In genomic region chr14:59009967-59010366, GRCh38 we compare ENCODE assay signal across 1 cellular context.
TF ChIP-seq lines count a peak whose summit lies in the region.

No MANE protein-coding gene starts in this region.

TF ChIP-seq in HepG2, 621 proteins besides CTCF, POLR2A, EP300 and RAD21 (continued from another document and continues in another):
- no peak for TF ChIP-seq ZBTB49 (CRISPR knock-in tag; IDR thresholded peaks at IDR 0.05; ENCODE audit: borderline replicate concordance)
- no peak for TF ChIP-seq ERF (CRISPR knock-in tag; IDR thresholded peaks at IDR 0.05)
- TF ChIP-seq DZIP1 (CRISPR knock-in tag; IDR thresholded peaks at IDR 0.05), result no peak
- TF ChIP-seq THAP9 (CRISPR knock-in tag; IDR thresholded peaks at IDR 0.05; ENCODE audit: borderline replicate concordance), result no peak
- TF ChIP-seq EZH2 (conservative IDR thresholded peaks at IDR 0.05; ENCODE audit: low read depth, low read length), result no peak
- TF ChIP-seq TAF1 (CRISPR knock-in tag; IDR thresholded peaks at IDR 0.05), result no peak
- TF ChIP-seq ZNF510 (CRISPR knock-in tag; IDR thresholded peaks at IDR 0.05; ENCODE audit: low read depth), result no peak
- TF ChIP-seq ZNF280D (CRISPR knock-in tag; IDR thresholded peaks at IDR 0.05), result no peak
- TF ChIP-seq ZNF101 (CRISPR knock-in tag; IDR thresholded peaks at IDR 0.05; ENCODE audit: borderline replicate concordance, low read depth), result no peak
- TF ChIP-seq RFX5 (IDR thresholded peaks at IDR 0.05; ENCODE audit: low read depth, low read length), result no peak
- no peak for TF ChIP-seq GZF1 (CRISPR knock-in tag; IDR thresholded peaks at IDR 0.05)
- no peak for TF ChIP-seq ZC3H4 (CRISPR knock-in tag; IDR thresholded peaks at IDR 0.05; ENCODE audit: borderline replicate concordance)
- no peak for TF ChIP-seq NR1H2 (CRISPR knock-in tag; IDR thresholded peaks at IDR 0.05; ENCODE audit: borderline replicate concordance, low read depth)
- no peak for TF ChIP-seq MTERF4 (CRISPR knock-in tag; IDR thresholded peaks at IDR 0.05)
- 0 out of 2 replicates have a peak, but pooled peaks have one; percentile 54 for TF ChIP-seq HMG20B (CRISPR knock-in tag; conservative IDR thresholded peaks at IDR 0.05)
- TF ChIP-seq ZNF569 (CRISPR knock-in tag; IDR thresholded peaks at IDR 0.05; ENCODE audit: borderline replicate concordance), result no peak
- TF ChIP-seq SPEN (CRISPR knock-in tag; IDR thresholded peaks at IDR 0.05; ENCODE audit: low read depth), result peak; percentile 47; the same call in 1 of the 2 replicates
- peak; percentile 42 for TF ChIP-seq TEAD3 (CRISPR knock-in tag; optimal IDR thresholded peaks at IDR 0.05; ENCODE audit: borderline replicate concordance)
- TF ChIP-seq THAP11 (CRISPR knock-in tag; IDR thresholded peaks at IDR 0.05), result no peak
- no peak for TF ChIP-seq YEATS2 (CRISPR knock-in tag; IDR thresholded peaks at IDR 0.05; ENCODE audit: borderline replicate concordance)
- peak; percentile 18 for TF ChIP-seq XRCC5 (optimal IDR thresholded peaks at IDR 0.05; ENCODE audit: low read length)
- TF ChIP-seq HMG20A (CRISPR knock-in tag; IDR thresholded peaks at IDR 0.05; ENCODE audit: borderline replicate concordance), result peak; percentile 68; the same call in 1 of the 2 replicates
- no peak for TF ChIP-seq ZNF274 (CRISPR knock-in tag; IDR thresholded peaks at IDR 0.05)
- TF ChIP-seq ZFP36L1 (CRISPR knock-in tag; IDR thresholded peaks at IDR 0.05), result no peak
- no peak for TF ChIP-seq STAG1 (CRISPR knock-in tag; IDR thresholded peaks at IDR 0.05)
- no peak for TF ChIP-seq ZNF724P (CRISPR knock-in tag; IDR thresholded peaks at IDR 0.05; ENCODE audit: borderline replicate concordance)
- TF ChIP-seq CREB3 (CRISPR knock-in tag; IDR thresholded peaks at IDR 0.05), result no peak
- no peak for TF ChIP-seq SP2 (CRISPR knock-in tag; IDR thresholded peaks at IDR 0.05)
- no peak for TF ChIP-seq KMT2A (CRISPR knock-in tag; IDR thresholded peaks at IDR 0.05)
- no peak for TF ChIP-seq TOPORS (CRISPR knock-in tag; IDR thresholded peaks at IDR 0.05)
- no peak for TF ChIP-seq CHD4 (IDR thresholded peaks at IDR 0.05; ENCODE audit: borderline replicate concordance, low read length)
- no peak for TF ChIP-seq MZF1 (CRISPR knock-in tag; IDR thresholded peaks at IDR 0.05; ENCODE audit: borderline replicate concordance)
- no peak for TF ChIP-seq ZNF496 (CRISPR knock-in tag; IDR thresholded peaks at IDR 0.05; ENCODE audit: insufficient replicate concordance)
- TF ChIP-seq FOXP1 (IDR thresholded peaks at IDR 0.05), result no peak
- TF ChIP-seq FOXP1 (CRISPR knock-in tag; IDR thresholded peaks at IDR 0.05), result peak; percentile 45
- 0 out of 2 replicates have a peak, but pooled peaks have one; percentile 41 for TF ChIP-seq POGK (CRISPR knock-in tag; conservative IDR thresholded peaks at IDR 0.05)
- TF ChIP-seq PAXIP1 (CRISPR knock-in tag; conservative IDR thresholded peaks at IDR 0.05), result peak; percentile 86
- no peak for TF ChIP-seq JDP2 (CRISPR knock-in tag; IDR thresholded peaks at IDR 0.05; ENCODE audit: borderline replicate concordance)
- no peak for TF ChIP-seq ZBTB3 (CRISPR knock-in tag; IDR thresholded peaks at IDR 0.05; ENCODE audit: borderline replicate concordance, low read depth)
- TF ChIP-seq ZNF317 (CRISPR knock-in tag; IDR thresholded peaks at IDR 0.05), result 0 out of 2 replicates have a peak, but pooled peaks have one; percentile 26
- 0 out of 2 replicates have a peak, but pooled peaks have one; percentile 32 for TF ChIP-seq IKZF5 (CRISPR knock-in tag; IDR thresholded peaks at IDR 0.05)
- no peak for TF ChIP-seq JUND (CRISPR knock-in tag; IDR thresholded peaks at IDR 0.05)
- no peak for TF ChIP-seq CCDC6 (CRISPR knock-in tag; IDR thresholded peaks at IDR 0.05)
- TF ChIP-seq ZNF547 (CRISPR knock-in tag; IDR thresholded peaks at IDR 0.05), result no peak
- TF ChIP-seq SALL1 (CRISPR knock-in tag; IDR thresholded peaks at IDR 0.05), result peak; percentile 89
- no peak for TF ChIP-seq ATAD3A (CRISPR knock-in tag; IDR thresholded peaks at IDR 0.05)
- TF ChIP-seq ZNF326 (CRISPR knock-in tag; IDR thresholded peaks at IDR 0.05; ENCODE audit: borderline replicate concordance), result no peak
- TF ChIP-seq RFXANK (CRISPR knock-in tag; IDR thresholded peaks at IDR 0.05), result no peak
